Comparison of ENCODE assay signal across 17 cellular contexts in genomic region chr10:61682323-61682722, GRCh38. TPM values are rescaled to one million over a fixed set of nuclear protein-coding genes. Genes with fewer than 3 reads are reported as not detected.
"Had no signal": no experiment of that assay in that cellular context is flagged by ENCODE, and none has a peak within 500 bp of the region (broad histone marks: within the 10 kb centered on the region; RNA-seq: fewer than 3 reads in every experiment).

No MANE protein-coding gene starts in this region.

- H3K4me3 ChIP-seq: esophagus muscularis mucosa, lower lobe of right lung, thyroid gland, vagina had no signal

- ATAC-seq: left cardiac atrium; stimulated activated naive B cell treated with anti-CD40 and anti-IgM and Interleukin-4, amounts not matched to agents 10 μg/mL and 1 μg/mL and 100 μg/mL, for 72 hours had no signal

- H3K36me3 ChIP-seq: esophagus muscularis mucosa, lower lobe of right lung, thyroid gland, vagina had no signal

- H3K27ac ChIP-seq: esophagus muscularis mucosa, lower lobe of right lung, thyroid gland, vagina had no signal

- H3K9me3 ChIP-seq: esophagus muscularis mucosa, lower lobe of right lung, thyroid gland, vagina had no signal

- FAIRE-seq: endometrium had no signal

- H3K27me3 ChIP-seq: esophagus muscularis mucosa, thyroid gland, vagina had no signal

- DNase-seq: activated CD4-positive, alpha-beta T cell treated with anti-CD3 and anti-CD28 coated beads, Interleukin-2, amount 10 ng/mL, durations not matched to agents 7 days and 5 days; activated CD8-positive, alpha-beta memory T cell treated with anti-CD3 and anti-CD28 coated beads for 24 hours; activated naive CD4-positive, alpha-beta T cell; anterior cingulate cortex; head of caudate nucleus; left cardiac atrium; lower lobe of right lung; nucleus accumbens; posterior cingulate gyrus; retina; stimulated activated CD4-positive, alpha-beta T cell treated with anti-CD3 and anti-CD28 coated beads, Interleukin-2, amount 100 ng/mL, for 48 hours; stimulated activated naive B cell treated with anti-CD40 and anti-IgM and Interleukin-4, amounts not matched to agents 10 μg/mL and 1 μg/mL and 100 μg/mL, for 72 hours; thyroid gland had no signal

- H3K4me1 ChIP-seq: esophagus muscularis mucosa, lower lobe of right lung, thyroid gland, vagina had no signal

RNA-seq across cellular contexts. Expression of gene CABCOCO1, which starts 19.6 kb away (rescaled TPM):
- total RNA-seq: activated CD4-positive, alpha-beta T cell treated with anti-CD3 and anti-CD28 coated beads, Interleukin-2, amount 10 ng/mL, durations not matched to agents 7 days and 5 days; activated T-helper 1 cell treated with anti-CD3 and anti-CD28 coated beads, Interleukin-12 subunit alpha, Interleukin-12 subunit beta, Interleukin-2, Interleukin-4 antibody, amounts not matched to agents 30 ng/mL and 10 ng/mL and 1 ng/mL, durations not matched to agents 14 hours and 24 hours and 36 hours; left cardiac atrium; vagina had no signal
